11 cellular contexts compared by ENCODE assay signal in the genomic region with DNA sequence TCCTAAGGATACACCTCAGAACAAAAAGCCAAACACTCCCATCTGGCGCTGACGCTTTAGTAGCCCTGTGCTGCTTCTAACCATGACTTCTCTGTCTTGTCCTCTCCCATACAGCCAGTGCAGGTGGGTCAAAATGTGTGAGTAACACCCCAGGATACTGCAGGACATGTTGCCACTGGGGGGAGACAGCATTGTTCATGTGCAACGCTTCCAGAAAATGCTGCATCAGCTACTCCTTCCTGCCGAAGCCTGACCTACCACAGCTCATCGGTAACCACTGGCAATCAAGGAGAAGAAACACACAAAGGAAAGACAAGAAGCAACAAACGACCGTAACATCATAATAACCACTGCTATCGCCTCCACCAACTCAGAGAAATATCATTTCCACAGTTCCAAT. TPM values are rescaled to one million over a fixed set of nuclear protein-coding genes. Genes with fewer than 3 reads are reported as not detected.
DNase-seq lines count a peak whose midpoint lies in the region; ATAC-seq and TF ChIP-seq lines count a peak whose summit lies in the region.
"Had no signal": no experiment of that assay in that cellular context is flagged by ENCODE, and none has a peak within 500 bp of the region (broad histone marks: within the 10 kb centered on the region; RNA-seq: fewer than 3 reads in every experiment).

No MANE protein-coding gene starts in this region.

- H3K4me3 ChIP-seq in GM23248 (no peak overlapping the region), fibroblast of villous mesenchyme (ENCODE audit: low read depth, low read length) (no peak overlapping the region), spleen (no peak overlapping the region)
- H3K4me3 ChIP-seq: PC-9 had no signal

- H3K36me3 ChIP-seq in GM23248 (ENCODE audit: low read depth) (no peaks in the 10 kb centered on the region), spleen (no peaks in the 10 kb centered on the region)

- H3K27ac ChIP-seq in GM23248, result no peak overlapping the region
- no peak overlapping the region for H3K27ac ChIP-seq in spleen
- H3K27ac ChIP-seq: PC-9 had no signal

- no peak overlapping the region for H3K9ac ChIP-seq in GM23248

- no peaks in the 10 kb centered on the region for H3K79me2 ChIP-seq in GM23248 (ENCODE audit: insufficient read depth)

- DNase-seq in COR-L47 (lab: John Stamatoyannopoulos, UW) (peak; percentile 21), GM23248 (peak; percentile 31), SHP77 treated with DMSO at 0.1 percent for 48 hours (lab: John Stamatoyannopoulos, UW) (peak; percentile 25), fibroblast of villous mesenchyme (ENCODE audit: low read depth) (peak; percentile 36), spleen (no peak)
- DNase-seq: stimulated activated CD4-positive, alpha-beta T cell treated with anti-CD3 and anti-CD28 coated beads, Interleukin-4, amount 100 ng/mL, for 4 hours had no signal

- H3K4me2 ChIP-seq in GM23248 (ENCODE audit: unreplicated experiment), result no peak overlapping the region
- H3K4me2 ChIP-seq: PC-9 had no signal

- no peak for ATAC-seq in HG03095 (IDR thresholded peaks at IDR 0.05; ENCODE audit: unreplicated experiment)
- ATAC-seq in HG03039 (IDR thresholded peaks at IDR 0.05; ENCODE audit: unreplicated experiment), result no peak
- no peak for ATAC-seq in HG02840 (IDR thresholded peaks at IDR 0.05; ENCODE audit: low FRiP score, unreplicated experiment)
- ATAC-seq: esophagus mucosa had no signal

- no peaks in the 10 kb centered on the region for H4K20me1 ChIP-seq in GM23248 (ENCODE audit: insufficient read depth)

- in situ Hi-C loops in GM23248 (cut with MboI), result no loop called here

- no peak overlapping the region for H2AFZ ChIP-seq in GM23248
- H2AFZ ChIP-seq: PC-9 had no signal

- no peaks in the 10 kb centered on the region for H3K9me2 ChIP-seq in GM23248 (ENCODE audit: insufficient read depth)

- peak; percentile 47 for TF ChIP-seq CTCF in fibroblast of villous mesenchyme (IDR thresholded peaks at IDR 0.05; ENCODE audit: insufficient read depth, low read depth, low read length)
- TF ChIP-seq CTCF in spleen (IDR thresholded peaks at IDR 0.05 in 8 of 11, conservative IDR thresholded peaks at IDR 0.05 in 3 of 11), result peak in 3 of 11 experiments; percentile 11 to 36 (median 22)

- intact Hi-C loops in spleen (cut with DNase I; ENCODE audit: low total_unique reads), result no loop called here

- no peaks in the 10 kb centered on the region for H3F3A ChIP-seq in GM23248 (ENCODE audit: insufficient read depth)

- H3K9me3 ChIP-seq in GM23248 (ENCODE audit: low read depth) (no peaks in the 10 kb centered on the region), spleen (no peaks in the 10 kb centered on the region)

- H3K27me3 ChIP-seq in GM23248 (replicated peaks; ENCODE audit: insufficient read depth) (peaks cover 27% of the 10 kb centered on the region), spleen (replicated peaks in 1 of 7) (peaks cover 0 to 3% (median 0%) of the 10 kb centered on the region in 7 donors)

- WGBS in GM23248 (ENCODE audit: low coverage in 1 of 2, low lambda C conversion rate in 2 of 2, missing lambda C conversion rate in 2 of 2), 2 experiments, result 50 to 53% methylated on average over 8 of the region's 8 CpGs
- 39 to 47% (median 42%) methylated on average over 8 of the region's 8 CpGs for WGBS in spleen, 5 donors

- no peaks in the 10 kb centered on the region for H3K4me1 ChIP-seq in GM23248 (ENCODE audit: insufficient read depth)
- H3K4me1 ChIP-seq in spleen, result no peaks in the 10 kb centered on the region

- TF ChIP-seq POLR2A in spleen (IDR thresholded peaks at IDR 0.05), result no peak

RNA-seq across cellular contexts. Expression of a gene that starts 1.4 kb away (rescaled TPM):
- not detected in 2 replicates for total RNA-seq in GM23248 (2014; rRNA removed; shearing (Covaris generic))
- polyA plus RNA-seq in GM23248 (2016; fragmentation: Nextera tagmentation; extraction: Ambion mirVana), result not detected in 2 replicates
- total RNA-seq in fibroblast of villous mesenchyme, result not detected in 2 replicates
- total RNA-seq in spleen, result not detected
- not detected for polyA plus RNA-seq in spleen
- total RNA-seq: esophagus mucosa, PC-9 had no signal

RNA-seq across cellular contexts. Expression of a gene that starts 31.6 kb away (rescaled TPM):
- 0.32 TPM in 1 of 2 replicates, not detected in the other for total RNA-seq in GM23248 (2014; rRNA removed; shearing (Covaris generic))
- polyA plus RNA-seq in GM23248 (2016; fragmentation: Nextera tagmentation; extraction: Ambion mirVana) (4.0 and 4.5 TPM in 2 replicates), spleen (1 to 10 TPM; 3.8 to 5.4 (median 4.4) TPM)
- total RNA-seq in fibroblast of villous mesenchyme (1.3 and 1.9 TPM in 2 replicates), spleen (10 to 100 TPM in 1 of 7 donors, 1 to 10 TPM in 6; 2.3 to 10.4 (median 7.3) TPM)

RNA-seq across cellular contexts. Expression of a gene that starts 31.9 kb away (rescaled TPM):
- not detected in 2 replicates for total RNA-seq in GM23248 (2014; rRNA removed; shearing (Covaris generic))
- polyA plus RNA-seq in GM23248 (2016; fragmentation: Nextera tagmentation; extraction: Ambion mirVana) (not detected in 2 replicates), spleen (not detected)
- total RNA-seq in fibroblast of villous mesenchyme (not detected in 2 replicates), spleen (not detected)
- total RNA-seq: esophagus mucosa, PC-9 had no signal

RNA-seq across cellular contexts. Expression of a gene that starts 38.4 kb away (rescaled TPM):
- total RNA-seq in GM23248 (2014; rRNA removed; shearing (Covaris generic)), result 13.8 and 14.8 TPM in 2 replicates
- 4.1 and 5.3 TPM in 2 replicates for polyA plus RNA-seq in GM23248 (2016; fragmentation: Nextera tagmentation; extraction: Ambion mirVana)
- total RNA-seq in fibroblast of villous mesenchyme, result 10.6 and 11.2 TPM in 2 replicates
- total RNA-seq in spleen, result 10 to 100 TPM; 17.4 to 26.6 (median 23.6) TPM
- polyA plus RNA-seq in spleen, result 10 to 100 TPM; 18.7 to 22.2 (median 19.5) TPM
